Comparison of ENCODE assay signal across 28 cellular contexts in the genomic region with DNA sequence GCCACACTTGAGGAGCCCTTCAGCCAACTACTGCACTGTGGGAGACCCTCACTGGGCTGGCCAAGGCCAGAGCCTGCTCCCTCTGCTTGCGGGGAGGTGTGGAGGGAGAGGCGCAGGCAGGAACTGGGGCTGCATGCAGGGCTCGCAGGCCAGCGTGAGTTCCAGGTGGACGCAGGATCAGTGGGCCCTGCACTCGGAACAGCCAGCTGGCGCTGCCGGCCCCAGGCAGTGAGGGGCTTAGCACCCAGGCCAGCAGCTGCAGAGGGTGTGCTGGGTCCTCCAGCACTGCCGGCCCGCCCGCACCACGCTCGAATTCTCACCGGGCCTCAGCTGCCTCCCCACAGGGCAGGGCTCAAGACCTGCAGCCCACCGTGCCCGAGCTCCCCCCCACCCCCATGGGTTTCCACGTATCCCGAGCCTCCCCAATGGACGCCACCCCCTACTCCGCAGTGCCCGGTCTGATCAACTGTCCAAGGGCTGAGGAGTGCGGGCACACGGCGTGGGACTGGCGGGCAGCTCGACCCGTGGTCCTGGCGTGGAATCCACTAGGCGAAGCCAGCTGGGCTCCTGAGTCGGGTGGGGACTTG.
"Had no signal": no experiment of that assay in that cellular context is flagged by ENCODE, and none has a peak within 500 bp of the region (broad histone marks: within the 10 kb centered on the region; RNA-seq: fewer than 3 reads in every experiment).

No MANE protein-coding gene starts in this region.

- H3K4me1 Mint-ChIP-seq: naive thymus-derived CD4-positive, alpha-beta T cell; natural killer cell; nephron; neural progenitor cell; stimulated activated naive CD8-positive, alpha-beta T cell treated with anti-CD3 and anti-CD28 coated beads, Interleukin-15, amount 100 ng/mL, for 72 hours had no signal

- H3K4me1 ChIP-seq: neural progenitor cell, pancreas, prostate gland, right atrium auricular region, right lobe of liver, sigmoid colon, suprapubic skin, testis, tibial artery, transverse colon, upper lobe of left lung, vagina had no signal

- H3K27ac Mint-ChIP-seq: naive thymus-derived CD4-positive, alpha-beta T cell; natural killer cell; nephron; stimulated activated memory B cell treated with anti-CD40 and anti-IgM and Interleukin-4, amounts not matched to agents 10 μg/mL and 1 μg/mL and 100 μg/mL, for 72 hours; stimulated activated naive CD8-positive, alpha-beta T cell treated with anti-CD3 and anti-CD28 coated beads, Interleukin-15, amount 100 ng/mL, for 72 hours had no signal

- H3K27ac ChIP-seq: neural progenitor cell, pancreas, prostate gland, right atrium auricular region, right lobe of liver, sigmoid colon, suprapubic skin, testis, tibial artery, transverse colon, upper lobe of left lung, vagina had no signal

- H3K27me3 ChIP-seq: neural progenitor cell, pancreas, right atrium auricular region, right lobe of liver, sigmoid colon, suprapubic skin, testis, tibial artery, transverse colon, upper lobe of left lung, vagina had no signal

- DNase-seq: naive thymus-derived CD4-positive, alpha-beta T cell; natural killer cell; occipital lobe; retina; sigmoid colon; small intestine; stimulated activated CD4-positive, alpha-beta T cell treated with anti-CD3 and anti-CD28 coated beads, Interleukin-12 subunit alpha, Interleukin-12 subunit beta, amount 100 ng/mL, for 4 hours; stimulated activated CD4-positive, alpha-beta T cell treated with anti-CD3 and anti-CD28 coated beads, Interleukin-1b, Interleukin-23, amount 100 ng/mL, for 48 hours; stimulated activated CD4-positive, alpha-beta T cell treated with anti-CD3 and anti-CD28 coated beads, Interleukin-4, amount 100 ng/mL, for 1 hour; stimulated activated CD4-positive, alpha-beta T cell treated with anti-CD3 and anti-CD28 coated beads, Interleukin-4, amount 100 ng/mL, for 4 hours; stimulated activated CD8-positive, alpha-beta memory T cell treated with anti-CD3 and anti-CD28 coated beads, Interleukin-4, amount 100 ng/mL, for 48 hours; stimulated activated naive CD4-positive, alpha-beta T cell; stimulated activated naive CD8-positive, alpha-beta T cell treated with anti-CD3 and anti-CD28 coated beads, Interleukin-15, amount 100 ng/mL, for 72 hours; stimulated activated naive CD8-positive, alpha-beta T cell treated with anti-CD3 and anti-CD28 coated beads, Interleukin-15, Interleukin-2, amounts not matched to agents 100 U/mL and 50 U/mL, for 24 hours; substantia nigra; testis; tibial artery; transverse colon had no signal

- H3K27me3 Mint-ChIP-seq: naive thymus-derived CD4-positive, alpha-beta T cell; stimulated activated memory B cell treated with anti-CD40 and anti-IgM and Interleukin-4, amounts not matched to agents 10 μg/mL and 1 μg/mL and 100 μg/mL, for 72 hours; stimulated activated naive CD8-positive, alpha-beta T cell treated with anti-CD3 and anti-CD28 coated beads, Interleukin-15, amount 100 ng/mL, for 72 hours had no signal

- H3K4me3 Mint-ChIP-seq: naive thymus-derived CD4-positive, alpha-beta T cell; natural killer cell; nephron; neural progenitor cell; stimulated activated memory B cell treated with anti-CD40 and anti-IgM and Interleukin-4, amounts not matched to agents 10 μg/mL and 1 μg/mL and 100 μg/mL, for 72 hours; stimulated activated naive CD8-positive, alpha-beta T cell treated with anti-CD3 and anti-CD28 coated beads, Interleukin-15, amount 100 ng/mL, for 72 hours had no signal

- H3K9ac ChIP-seq: neural progenitor cell had no signal

- H3K36me3 Mint-ChIP-seq: naive thymus-derived CD4-positive, alpha-beta T cell; stimulated activated memory B cell treated with anti-CD40 and anti-IgM and Interleukin-4, amounts not matched to agents 10 μg/mL and 1 μg/mL and 100 μg/mL, for 72 hours had no signal

- H3K9me3 ChIP-seq: pancreas, prostate gland, right atrium auricular region, right lobe of liver, sigmoid colon, suprapubic skin, testis, vagina had no signal

- H3K36me3 ChIP-seq: neural progenitor cell, pancreas, prostate gland, right atrium auricular region, right lobe of liver, sigmoid colon, suprapubic skin, tibial artery, transverse colon, upper lobe of left lung, vagina had no signal

- H3K4me2 ChIP-seq: neural progenitor cell had no signal

- H2AFZ ChIP-seq: neural progenitor cell had no signal

- H3K4me3 ChIP-seq: neural progenitor cell, pancreas, prostate gland, right atrium auricular region, right lobe of liver, sigmoid colon, suprapubic skin, testis, tibial artery, transverse colon, upper lobe of left lung, vagina had no signal
